In genomic region chr3:147391726-147392082, GRCh38 we compare ENCODE assay signal across 1 cellular context.
TF ChIP-seq lines count a peak whose summit lies in the region.

No MANE protein-coding gene starts in this region.

TF ChIP-seq in H1, 55 proteins besides CTCF, POLR2A, EP300 and RAD21 (continued from another document):
- no peak for TF ChIP-seq CHD7 (IDR thresholded peaks at IDR 0.05; ENCODE audit: insufficient replicate concordance, low read length)
- no peak for TF ChIP-seq HDAC6 (IDR thresholded peaks at IDR 0.05; ENCODE audit: low read depth, low read length)
- no peak for TF ChIP-seq GTF2F1 (IDR thresholded peaks at IDR 0.05; ENCODE audit: borderline replicate concordance, low read depth, low read length)
- TF ChIP-seq CREB1 (IDR thresholded peaks at IDR 0.05), result no peak
- TF ChIP-seq MAFK (IDR thresholded peaks at IDR 0.05; ENCODE audit: low read depth, low read length), result no peak
- no peak for TF ChIP-seq POLR2AphosphoS5 (IDR thresholded peaks at IDR 0.05; ENCODE audit: low read depth, low read length)
- TF ChIP-seq RFX5 (IDR thresholded peaks at IDR 0.05; ENCODE audit: borderline replicate concordance, low read depth, low read length), result no peak
- TF ChIP-seq RBBP5 (IDR thresholded peaks at IDR 0.05; ENCODE audit: borderline replicate concordance, low read depth, low read length), result no peak
- no peak for TF ChIP-seq TCF12 (IDR thresholded peaks at IDR 0.05; ENCODE audit: low read depth, low read length)
- TF ChIP-seq KDM5A (IDR thresholded peaks at IDR 0.05; ENCODE audit: low read length), result no peak
- TF ChIP-seq TBP (IDR thresholded peaks at IDR 0.05; ENCODE audit: low read depth, low read length), result no peak
- TF ChIP-seq SUZ12 (IDR thresholded peaks at IDR 0.05; ENCODE audit: low read length), result no peak
- no peak for TF ChIP-seq KDM1A (IDR thresholded peaks at IDR 0.05; ENCODE audit: borderline replicate concordance, low read length)
